In genomic region chr1:18253093-18253492, GRCh38 we compare ENCODE assay signal across 16 cellular contexts.
A peak's percentile ranks its signal among the peaks of the same experiment; 100 is the strongest.
DNase-seq lines count a peak whose midpoint lies in the region; ATAC-seq and TF ChIP-seq lines count a peak whose summit lies in the region.
"Had no signal": no experiment of that assay in that cellular context is flagged by ENCODE, and none has a peak within 500 bp of the region (broad histone marks: within the 10 kb centered on the region; RNA-seq: fewer than 3 reads in every experiment).

No MANE protein-coding gene starts in this region.

- ATAC-seq in effector memory CD8-positive, alpha-beta T cell (replicated peaks) = no peak

- H3K4me1 Mint-ChIP-seq in effector memory CD8-positive, alpha-beta T cell (ENCODE audit: low read depth in 2 of 2) = no peaks in the 10 kb centered on the region
- H3K4me1 Mint-ChIP-seq: CD14-positive monocyte had no signal

- no peak overlapping the region for H3K4me3 ChIP-seq in A673 (ENCODE audit: low read depth, low read length, poor library complexity, severe bottlenecking)
- H3K4me3 ChIP-seq: SJCRH30 had no signal

- no TSS peak for BruUV-seq in A673 (replicated peaks; lab: Mats Ljungman, UMichigan)

- DNase-seq in A673 (ENCODE audit: low spot score) (peak; percentile 23), DMS 273 (lab: John Stamatoyannopoulos, UW; ENCODE audit: unreplicated experiment) (peak; percentile 61), NCI-H1694 treated with DMSO at 0.1 percent for 48 hours (lab: John Stamatoyannopoulos, UW) (peak; percentile 58), NCI-H69 (lab: John Stamatoyannopoulos, UW) (peak; percentile 85), NCI-H510A (lab: John Stamatoyannopoulos, UW) (no peak), NK-92 (lab: John Stamatoyannopoulos, UW; ENCODE audit: unreplicated experiment) (no peak)
- DNase-seq in effector memory CD8-positive, alpha-beta T cell = no peak
- DNase-seq: ACHN, AML-193, GF-D8, KBM-7, NCI-H1417 treated with DMSO at 0.1 percent for 48 hours, NCI-H2029, NCI-H510A treated with DMSO at 0.1 percent for 48 hours, SJCRH30 had no signal

- peaks cover 4% of the 10 kb centered on the region for H3K36me3 Mint-ChIP-seq in effector memory CD8-positive, alpha-beta T cell (ENCODE audit: insufficient read depth)
- H3K36me3 Mint-ChIP-seq: CD14-positive monocyte had no signal

- H3K9me3 Mint-ChIP-seq in effector memory CD8-positive, alpha-beta T cell = peaks cover 2 to 19% of the 10 kb centered on the region in 2 donors

- no peak overlapping the region for H3K27ac ChIP-seq in A673 (ENCODE audit: low read depth, low read length, poor library complexity, severe bottlenecking)
- H3K27ac ChIP-seq: SJCRH30 had no signal

- CTCF ChIA-PET in A673 (lab: Charles Lee) = interaction anchor here (1.1 kb wide), 1 partner anchor 18 kb away, joined by 3 read pairs; no protein-coding TSS in a partner anchor

- H3K36me3 ChIP-seq in A673 (ENCODE audit: insufficient read depth, low read length, poor library complexity, severe bottlenecking) = no peaks in the 10 kb centered on the region
- H3K36me3 ChIP-seq: SJCRH30 had no signal

- H3K27ac Mint-ChIP-seq in effector memory CD8-positive, alpha-beta T cell = no peak overlapping the region
- H3K27ac Mint-ChIP-seq: CD14-positive monocyte had no signal

- no peaks in the 10 kb centered on the region for H3K9me3 ChIP-seq in A673 (ENCODE audit: low read depth, low read length, poor library complexity, severe bottlenecking)
- H3K9me3 ChIP-seq: SJCRH30 had no signal

- H3K4me3 Mint-ChIP-seq in effector memory CD8-positive, alpha-beta T cell = no peak overlapping the region
- H3K4me3 Mint-ChIP-seq: CD14-positive monocyte had no signal

- no peaks in the 10 kb centered on the region for H3K4me1 ChIP-seq in A673 (ENCODE audit: insufficient read depth, low read length, poor library complexity, severe bottlenecking)
- H3K4me1 ChIP-seq: SJCRH30 had no signal

- no peak for TF ChIP-seq CTCF in A673 (conservative IDR thresholded peaks at IDR 0.05; ENCODE audit: low read depth, low read length)

- H3K27me3 ChIP-seq in A673 (replicated peaks; ENCODE audit: insufficient read depth, low read depth, low read length, poor library complexity) = no peaks in the 10 kb centered on the region

- POLR2A ChIA-PET in A673 (lab: Charles Lee; ENCODE audit: low non-redundant PET) = interaction anchor here (0.7 kb wide), 1 partner anchor 1663 kb away, joined by 3 read pairs; no protein-coding TSS in a partner anchor

- peaks cover 22 to 24% of the 10 kb centered on the region in 2 donors for H3K27me3 Mint-ChIP-seq in effector memory CD8-positive, alpha-beta T cell

- intact Hi-C loops in A673 (cut with micrococcal nuclease; ENCODE audit: unreplicated experiment) = no loop called here

Comparison
In these comparisons a context has a peak if more than half of its experiments do, and no peak if none do; other contexts are left out.
1. DNase-seq: peak in A673 (single experiment), DMS 273 (single experiment), NCI-H1694 treated with DMSO at 0.1 percent for 48 hours (single experiment) and NCI-H69 (single experiment); none in NCI-H510A (single experiment), effector memory CD8-positive, alpha-beta T cell (0 of 3) and NK-92 (single experiment).